Comparison of ENCODE assay signal across 10 cellular contexts in the genomic region with DNA sequence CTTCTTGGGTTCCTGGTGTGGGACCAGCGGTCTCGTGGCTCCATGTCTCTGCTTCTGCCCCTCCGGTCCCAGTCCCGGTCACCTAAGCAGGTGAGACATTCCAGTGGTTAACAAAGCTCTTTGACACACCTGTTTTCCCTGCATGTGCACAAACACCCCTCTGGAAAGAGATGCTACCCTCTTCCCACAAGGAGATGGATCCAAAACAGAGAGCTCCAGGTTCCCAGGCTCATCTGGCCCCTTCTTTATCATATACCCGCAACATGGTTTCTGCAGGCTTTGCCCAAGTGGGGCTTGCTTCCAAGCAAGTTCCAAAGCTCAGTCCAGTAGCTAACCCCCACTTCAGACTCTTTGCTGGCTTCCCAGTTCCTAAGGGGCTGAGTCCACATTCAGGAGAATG. TPM values are rescaled to one million over a fixed set of nuclear protein-coding genes. Genes with fewer than 3 reads are reported as not detected.
"Had no signal": no experiment of that assay in that cellular context is flagged by ENCODE, and none has a peak within 500 bp of the region (broad histone marks: within the 10 kb centered on the region; RNA-seq: fewer than 3 reads in every experiment).

No MANE protein-coding gene starts in this region.

- H3K27ac ChIP-seq: HL-60, KMS-11 had no signal

- H3K9ac ChIP-seq: KMS-11 had no signal

- H3K27me3 Mint-ChIP-seq: IgD-negative memory B cell had no signal

- FAIRE-seq: HTR-8/SVneo, K562 had no signal

- DNase-seq: IMR-90, KBM-7, KG1 had no signal

- H3K4me1 Mint-ChIP-seq: IgD-negative memory B cell had no signal

- H3K4me3 ChIP-seq: K562 had no signal

- H3K27ac Mint-ChIP-seq: IgD-negative memory B cell had no signal

- H3K4me2 ChIP-seq: KMS-11 had no signal

- ATAC-seq: K562 had no signal

RNA-seq across cellular contexts. Expression of a gene that starts 17.8 kb away (rescaled TPM):
- total RNA-seq: HT-29, HT1080, IMR-90 had no signal
- polyA plus RNA-seq: IgD-negative memory B cell, IMR-90 had no signal

RNA-seq across cellular contexts. Expression of a gene that starts 17.8 kb away (rescaled TPM):
- total RNA-seq: HT-29, HT1080, IMR-90, K562 had no signal
- polyA plus RNA-seq: IgD-negative memory B cell, IMR-90, K562 had no signal
